1 cellular context compared by ENCODE assay signal in the genomic region with DNA sequence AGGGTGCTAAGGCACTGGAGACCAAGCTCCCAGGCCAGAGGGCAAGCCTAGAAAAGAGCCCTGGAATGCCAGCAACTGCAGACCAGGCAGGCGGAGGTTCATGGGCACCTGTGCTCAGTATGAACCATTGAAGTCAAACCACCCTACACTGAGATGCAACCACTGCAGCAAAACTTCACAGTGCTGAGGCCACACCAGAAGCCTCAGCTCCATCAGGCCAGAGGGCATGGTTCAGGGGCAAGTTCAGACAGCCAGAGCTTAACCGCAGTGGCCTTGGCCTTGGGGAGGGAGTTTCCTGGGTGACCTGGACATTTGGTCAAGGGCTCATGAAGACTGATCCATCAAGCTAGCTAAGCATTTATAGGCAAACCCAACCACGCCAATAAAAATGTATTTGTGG.
TF ChIP-seq lines count a peak whose summit lies in the region.

No MANE protein-coding gene starts in this region.

TF ChIP-seq in HepG2, 621 proteins besides CTCF, POLR2A, EP300 and RAD21:
- TF ChIP-seq NR2F1 (CRISPR knock-in tag; IDR thresholded peaks at IDR 0.05): peak in 1 of 2 experiments; percentile 56; a peak in 1 of 4 replicates
- TF ChIP-seq CSRNP1 (CRISPR knock-in tag; IDR thresholded peaks at IDR 0.05): no peak
- TF ChIP-seq BCL6 (CRISPR knock-in tag; IDR thresholded peaks at IDR 0.05): peak; percentile 77
- no peak for TF ChIP-seq ZFP62 (CRISPR knock-in tag; IDR thresholded peaks at IDR 0.05)
- peak; percentile 79 for TF ChIP-seq SKIL (CRISPR knock-in tag; IDR thresholded peaks at IDR 0.05; ENCODE audit: borderline replicate concordance)
- peak; percentile 91 for TF ChIP-seq TBL1XR1 (IDR thresholded peaks at IDR 0.05; ENCODE audit: borderline replicate concordance, low read length, partially characterized antibody)
- TF ChIP-seq ARID5B (CRISPR knock-in tag; IDR thresholded peaks at IDR 0.05): peak; percentile 26; the same call in 1 of the 2 replicates
- 0 out of 2 replicates have a peak, but pooled peaks have one; percentile 27 for TF ChIP-seq ETV5 (CRISPR knock-in tag; IDR thresholded peaks at IDR 0.05; ENCODE audit: borderline replicate concordance)
- peak; percentile 96 for TF ChIP-seq SKI (IDR thresholded peaks at IDR 0.05; ENCODE audit: partially characterized antibody)
- TF ChIP-seq RARA (CRISPR knock-in tag; IDR thresholded peaks at IDR 0.05): peak; percentile 94
- TF ChIP-seq NCOR1 (IDR thresholded peaks at IDR 0.05; ENCODE audit: borderline replicate concordance, low read length): peak; percentile 46; the same call in 1 of the 2 replicates
- TF ChIP-seq HDAC2 (CRISPR knock-in tag; IDR thresholded peaks at IDR 0.05): 0 out of 2 replicates have a peak, but pooled peaks have one; percentile 16
- no peak for TF ChIP-seq ZBTB20 (CRISPR knock-in tag; IDR thresholded peaks at IDR 0.05; ENCODE audit: borderline replicate concordance, low read depth)
- peak; percentile 18; the same call in 1 of the 2 replicates for TF ChIP-seq NR2C2 (CRISPR knock-in tag; IDR thresholded peaks at IDR 0.05; ENCODE audit: borderline replicate concordance)
- peak; percentile 39; the same call in 1 of the 2 replicates for TF ChIP-seq NR2F6 (IDR thresholded peaks at IDR 0.05)
- peak; percentile 55; the same call in 1 of the 2 replicates for TF ChIP-seq NR2F6 (CRISPR knock-in tag; IDR thresholded peaks at IDR 0.05)
- TF ChIP-seq ZSCAN20 (CRISPR knock-in tag; IDR thresholded peaks at IDR 0.05; ENCODE audit: borderline replicate concordance): no peak
- TF ChIP-seq RXRA (CRISPR knock-in tag; IDR thresholded peaks at IDR 0.05): peak; percentile 93
- TF ChIP-seq THRA (CRISPR knock-in tag; IDR thresholded peaks at IDR 0.05; ENCODE audit: borderline replicate concordance): peak; percentile 85; the same call in 1 of the 2 replicates
- no peak for TF ChIP-seq SSRP1 (CRISPR knock-in tag; IDR thresholded peaks at IDR 0.05)
- TF ChIP-seq ZNF510 (CRISPR knock-in tag; IDR thresholded peaks at IDR 0.05; ENCODE audit: low read depth): no peak
- peak; percentile 38; the same call in 1 of the 2 replicates for TF ChIP-seq SAP130 (CRISPR knock-in tag; IDR thresholded peaks at IDR 0.05; ENCODE audit: low read depth)
- no peak for TF ChIP-seq EZH2 (conservative IDR thresholded peaks at IDR 0.05; ENCODE audit: low read depth, low read length)
- TF ChIP-seq SALL1 (CRISPR knock-in tag; IDR thresholded peaks at IDR 0.05): peak; percentile 48; the same call in 1 of the 2 replicates
- TF ChIP-seq RXRB (CRISPR knock-in tag; IDR thresholded peaks at IDR 0.05; ENCODE audit: borderline replicate concordance): peak; percentile 50
- no peak for TF ChIP-seq ZFP41 (CRISPR knock-in tag; IDR thresholded peaks at IDR 0.05; ENCODE audit: borderline replicate concordance)
- TF ChIP-seq NR2F2 (IDR thresholded peaks at IDR 0.05; ENCODE audit: borderline replicate concordance, low read depth): 0 out of 2 replicates have a peak, but pooled peaks have one; percentile 34
- TF ChIP-seq, protein P1, sequence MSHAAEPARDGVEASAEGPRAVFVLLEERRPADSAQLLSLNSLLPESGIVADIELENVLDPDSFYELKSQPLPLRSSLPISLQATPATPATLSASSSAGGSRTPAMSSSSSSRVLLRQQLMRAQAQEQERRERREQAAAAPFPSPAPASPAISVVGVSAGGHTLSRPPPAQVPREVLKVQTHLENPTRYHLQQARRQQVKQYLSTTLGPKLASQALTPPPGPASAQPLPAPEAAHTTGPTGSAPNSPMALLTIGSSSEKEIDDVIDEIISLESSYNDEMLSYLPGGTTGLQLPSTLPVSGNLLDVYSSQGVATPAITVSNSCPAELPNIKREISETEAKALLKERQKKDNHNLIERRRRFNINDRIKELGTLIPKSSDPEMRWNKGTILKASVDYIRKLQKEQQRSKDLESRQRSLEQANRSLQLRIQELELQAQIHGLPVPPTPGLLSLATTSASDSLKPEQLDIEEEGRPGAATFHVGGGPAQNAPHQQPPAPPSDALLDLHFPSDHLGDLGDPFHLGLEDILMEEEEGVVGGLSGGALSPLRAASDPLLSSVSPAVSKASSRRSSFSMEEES (CRISPR knock-in tag; IDR thresholded peaks at IDR 0.05): no peak
- TF ChIP-seq ZNF589 (CRISPR knock-in tag; conservative IDR thresholded peaks at IDR 0.05): no peak
- no peak for TF ChIP-seq EED (CRISPR knock-in tag; IDR thresholded peaks at IDR 0.05)
- peak; percentile 35; the same call in 1 of the 2 replicates for TF ChIP-seq HOXA3 (CRISPR knock-in tag; IDR thresholded peaks at IDR 0.05)
- peak; percentile 73 for TF ChIP-seq PITX1 (CRISPR knock-in tag; IDR thresholded peaks at IDR 0.05)
- TF ChIP-seq WIZ (CRISPR knock-in tag; IDR thresholded peaks at IDR 0.05): no peak
- peak; percentile 69 for TF ChIP-seq HNF4A (CRISPR knock-in tag; IDR thresholded peaks at IDR 0.05)
- no peak for TF ChIP-seq SOX13 (IDR thresholded peaks at IDR 0.05)
- 0 out of 4 replicates have a peak, but pooled peaks of 1 of the 2 experiments have one; percentile 12 for TF ChIP-seq SOX13 (CRISPR knock-in tag; conservative IDR thresholded peaks at IDR 0.05 in 1 of 2, IDR thresholded peaks at IDR 0.05 in 1 of 2)
- TF ChIP-seq ZNF687 (CRISPR knock-in tag; IDR thresholded peaks at IDR 0.05): peak; percentile 22; the same call in 1 of the 2 replicates
TF ChIP-seq in HepG2: peak in this region for 23.
